Comparison of ENCODE assay signal across 33 cellular contexts in genomic region chr22:22418163-22418549, GRCh38.
A peak's percentile ranks its signal among the peaks of the same experiment; 100 is the strongest.
DNase-seq lines count a peak whose midpoint lies in the region; ATAC-seq, FAIRE-seq and TF ChIP-seq lines count a peak whose summit lies in the region.
"Had no signal": no experiment of that assay in that cellular context is flagged by ENCODE, and none has a peak within 500 bp of the region (broad histone marks: within the 10 kb centered on the region; RNA-seq: fewer than 3 reads in every experiment).

No MANE protein-coding gene starts in this region.

- BruUV-seq in K562 (replicated peaks; lab: Mats Ljungman, UMichigan): no TSS peak

- no peaks in the 10 kb centered on the region for H3K4me1 Mint-ChIP-seq in activated naive CD4-positive, alpha-beta T cell treated with anti-CD3 and anti-CD28 coated beads, Interleukin-2, amount 10 ng/mL, durations not matched to agents 7 days and 5 days
- H3K4me1 Mint-ChIP-seq: CD14-positive monocyte; CD4-positive, alpha-beta memory T cell; CD8-positive, alpha-beta memory T cell had no signal

- no peak for TF ChIP-seq RAD21 in K562 (CRISPR knock-in tag; conservative IDR thresholded peaks at IDR 0.05 in 1 of 2, IDR thresholded peaks at IDR 0.05 in 1 of 2)

- no peak overlapping the region for H3K4me2 ChIP-seq in K562 (ENCODE audit: insufficient read depth, low read length)
- H3K4me2 ChIP-seq: A549; BLaER1; BLaER1 treated with 17β-estradiol and CSF1 and Interleukin-3, amounts not matched to agents 10 nM and 100 nM had no signal

- FAIRE-seq in K562 (lab: Jason Lieb, UNC): no peak
- FAIRE-seq: A204.1, A549, D721Med had no signal

- intact Hi-C loops in K562 (cut with micrococcal nuclease): no loop called here
- intact Hi-C loops in esophagus muscularis mucosa (cut with DNase I): no loop called here

- H3K9me3 ChIP-seq in K562 (replicated peaks; ENCODE audit: control insufficient read depth, insufficient read depth, low read depth, low read length) (no peaks in the 10 kb centered on the region), esophagus muscularis mucosa (peaks cover 0 to 11% (median 3%) of the 10 kb centered on the region in 4 donors)
- H3K9me3 ChIP-seq: A549, BE2C, Caco-2 had no signal

- TF ChIP-seq POLR2A in K562 (conservative IDR thresholded peaks at IDR 0.05): no peak
- TF ChIP-seq POLR2A in esophagus muscularis mucosa (IDR thresholded peaks at IDR 0.05; ENCODE audit: low read depth): no peak

- H3K4me3 ChIP-seq in K562: no peak overlapping the region
- no peak overlapping the region for H3K4me3 ChIP-seq in esophagus muscularis mucosa
- H3K4me3 ChIP-seq: A549; BLaER1; BLaER1 treated with 17β-estradiol and CSF1 and Interleukin-3, amounts not matched to agents 10 nM and 100 nM had no signal

- H3K4me1 ChIP-seq in K562 (replicated peaks in 1 of 2; ENCODE audit: control insufficient read depth in 2 of 2, insufficient read depth in 2 of 2, low read length in 2 of 2) (no peaks in the 10 kb centered on the region), esophagus muscularis mucosa (no peaks in the 10 kb centered on the region)
- H3K4me1 ChIP-seq: A549, BE2C, Caco-2 had no signal

- no peak overlapping the region for H3K9ac ChIP-seq in K562 (ENCODE audit: insufficient read depth in 1 of 2, low read depth in 2 of 2, low read length in 2 of 2)
- H3K9ac ChIP-seq: BLaER1; BLaER1 treated with 17β-estradiol and CSF1 and Interleukin-3, amounts not matched to agents 10 nM and 100 nM had no signal

- 0% methylated on average over 2 of the region's 2 CpGs for WGBS in K562 (ENCODE audit: insufficient coverage, low coverage, missing lambda C conversion rate)
- whole genome bisulfite sequencing in esophagus muscularis mucosa: 91% methylated on average over 2 of the region's 2 CpGs

- H3K36me3 ChIP-seq in K562 (ENCODE audit: control insufficient read depth, insufficient read depth, low read length): no peaks in the 10 kb centered on the region
- no peaks in the 10 kb centered on the region for H3K36me3 ChIP-seq in esophagus muscularis mucosa
- H3K36me3 ChIP-seq: BE2C; BLaER1; BLaER1 treated with 17β-estradiol and CSF1 and Interleukin-3, amounts not matched to agents 10 nM and 100 nM had no signal

- H3K27me3 Mint-ChIP-seq in activated naive CD4-positive, alpha-beta T cell treated with anti-CD3 and anti-CD28 coated beads, Interleukin-2, amount 10 ng/mL, durations not matched to agents 7 days and 5 days: peaks cover 45% of the 10 kb centered on the region

- TF ChIP-seq EP300 in K562 (IDR thresholded peaks at IDR 0.05; ENCODE audit: low read length) (no peak), esophagus muscularis mucosa (IDR thresholded peaks at IDR 0.05) (no peak)

- POLR2A ChIA-PET in K562 (lab: Yijun Ruan, JAX): interaction anchor here (0.6 to 1.5 kb wide), 4 partner anchors 13 to 398 kb away, joined by 3 to 5 read pairs (median 4); no protein-coding TSS in a partner anchor

- H3K27me3 ChIP-seq in K562 (ENCODE audit: control insufficient read depth in 2 of 2, insufficient read depth in 2 of 2, low read length in 2 of 2): peaks cover 27 to 30% of the 10 kb centered on the region in 2 experiments
- peaks cover 0 to 70% (median 3%) of the 10 kb centered on the region in 4 donors for H3K27me3 ChIP-seq in esophagus muscularis mucosa
- H3K27me3 ChIP-seq: BLaER1; BLaER1 treated with 17β-estradiol and CSF1 and Interleukin-3, amounts not matched to agents 10 nM and 100 nM had no signal

- DNase-seq in K562 (ENCODE audit: extremely low read depth in 1 of 4, low spot score in 3 of 4): no peak
- DNase-seq in esophagus muscularis mucosa (ENCODE audit: extremely low spot score): peak; percentile 29
- no peak for DNase-seq in activated naive CD4-positive, alpha-beta T cell treated with anti-CD3 and anti-CD28 coated beads, Interleukin-2, amount 10 ng/mL, durations not matched to agents 7 days and 5 days
- no peak for DNase-seq in NCI-H2227 (lab: John Stamatoyannopoulos, UW; ENCODE audit: unreplicated experiment)
- DNase-seq: 8988T; ACHN; AML-193; BE2C; C1 segment of cervical spinal cord; Caco-2; Calu3; CD4-positive, alpha-beta memory T cell; CD4-positive, alpha-beta T cell; CD4-positive, CD25-positive, alpha-beta regulatory T cell; CD8-positive, alpha-beta memory T cell; CD8-positive, alpha-beta T cell; COR-L47; DMS 273 treated with DMSO at 0.1 percent for 48 hours; DMS153; DMS53; DMS79; DMS79 treated with DMSO at 0.1 percent for 48 hours; DND-41; EL had no signal

- H2AFZ ChIP-seq in K562 (ENCODE audit: low read depth, low read length): no peak overlapping the region

- H3K9me1 ChIP-seq in K562 (ENCODE audit: control insufficient read depth, insufficient read depth, low read length): peaks cover 3% of the 10 kb centered on the region

- ATAC-seq in K562: no peak
- ATAC-seq: A549; CD8-positive, alpha-beta T cell had no signal

- H3K27ac ChIP-seq in K562 (ENCODE audit: extremely low read depth, low read depth, low read length): no peak overlapping the region
- no peak overlapping the region for H3K27ac ChIP-seq in esophagus muscularis mucosa (replicated peaks in 1 of 4)
- H3K27ac ChIP-seq: 22Rv1; A549; BLaER1; BLaER1 treated with 17β-estradiol and CSF1 and Interleukin-3, amounts not matched to agents 10 nM and 100 nM; C4-2B had no signal

- CTCF ChIA-PET in K562 (lab: Yijun Ruan, JAX; ENCODE audit: low intra/inter-chr PET ratio): interaction anchor here (0.6 kb wide), 1 partner anchor 62 kb away, joined by 3 read pairs; no protein-coding TSS in a partner anchor
- CTCF ChIA-PET in activated naive CD4-positive, alpha-beta T cell treated with anti-CD3 and anti-CD28 coated beads, Interleukin-2, amount 10 ng/mL, durations not matched to agents 7 days and 5 days (lab: Charles Lee): interaction anchor here (1.7 kb wide), 1 partner anchor 12 kb away, joined by 6 read pairs; no protein-coding TSS in a partner anchor

- H3K36me3 Mint-ChIP-seq in activated naive CD4-positive, alpha-beta T cell treated with anti-CD3 and anti-CD28 coated beads, Interleukin-2, amount 10 ng/mL, durations not matched to agents 7 days and 5 days: no peaks in the 10 kb centered on the region
- H3K36me3 Mint-ChIP-seq: CD14-positive monocyte; CD4-positive, alpha-beta memory T cell; CD4-positive, CD25-positive, alpha-beta regulatory T cell; CD8-positive, alpha-beta memory T cell; CD8-positive, alpha-beta T cell had no signal

- peaks cover 5% of the 10 kb centered on the region; the same call in 1 of the 2 replicates for H4K20me1 ChIP-seq in K562 (replicated peaks; ENCODE audit: control insufficient read depth, insufficient read depth, low read length)
- H4K20me1 ChIP-seq: BLaER1; BLaER1 treated with 17β-estradiol and CSF1 and Interleukin-3, amounts not matched to agents 10 nM and 100 nM had no signal

- no peak overlapping the region for H3K4me3 Mint-ChIP-seq in activated naive CD4-positive, alpha-beta T cell treated with anti-CD3 and anti-CD28 coated beads, Interleukin-2, amount 10 ng/mL, durations not matched to agents 7 days and 5 days
- H3K4me3 Mint-ChIP-seq: B cell; CD4-positive, alpha-beta memory T cell; CD4-positive, alpha-beta T cell; CD4-positive, CD25-positive, alpha-beta regulatory T cell; CD8-positive, alpha-beta memory T cell; CD8-positive, alpha-beta T cell had no signal

- H3K27ac Mint-ChIP-seq in activated naive CD4-positive, alpha-beta T cell treated with anti-CD3 and anti-CD28 coated beads, Interleukin-2, amount 10 ng/mL, durations not matched to agents 7 days and 5 days: no peak overlapping the region
- H3K27ac Mint-ChIP-seq: B cell; CD14-positive monocyte; CD4-positive, alpha-beta memory T cell; CD4-positive, alpha-beta T cell; CD4-positive, CD25-positive, alpha-beta regulatory T cell; CD8-positive, alpha-beta memory T cell; CD8-positive, alpha-beta T cell had no signal

- H3K9me3 Mint-ChIP-seq in activated naive CD4-positive, alpha-beta T cell treated with anti-CD3 and anti-CD28 coated beads, Interleukin-2, amount 10 ng/mL, durations not matched to agents 7 days and 5 days: no peaks in the 10 kb centered on the region
- H3K9me3 Mint-ChIP-seq: CD4-positive, alpha-beta memory T cell; CD4-positive, alpha-beta T cell; CD8-positive, alpha-beta memory T cell; CD8-positive, alpha-beta T cell had no signal

- in situ Hi-C loops in K562 (cut with MboI): no loop called here

- no peaks in the 10 kb centered on the region for H3K79me2 ChIP-seq in K562 (ENCODE audit: control insufficient read depth, insufficient read depth, low read length)

- TF ChIP-seq CTCF in K562 (IDR thresholded peaks at IDR 0.05 in 2 of 3, conservative IDR thresholded peaks at IDR 0.05 in 1 of 3; ENCODE audit: insufficient read depth in 2 of 3, low read depth in 1 of 3, low read length in 3 of 3): no peak
- TF ChIP-seq CTCF in esophagus muscularis mucosa (IDR thresholded peaks at IDR 0.05): no peak

TF ChIP-seq in K562, 482 proteins besides CTCF, POLR2A, EP300 and RAD21 (continues in another document):
- TF ChIP-seq KLF1 (tag; IDR thresholded peaks at IDR 0.05) (no peak), ZNF699 (CRISPR knock-in tag; IDR thresholded peaks at IDR 0.05; ENCODE audit: insufficient replicate concordance) (no peak), BRF1 (IDR thresholded peaks at IDR 0.05; ENCODE audit: borderline replicate concordance, extremely low read depth, insufficient read length) (no peak), ZNF134 (CRISPR knock-in tag; conservative IDR thresholded peaks at IDR 0.05) (0 out of 2 replicates have a peak, but pooled peaks have one; percentile 8), ATF6 (CRISPR knock-in tag; IDR thresholded peaks at IDR 0.05) (no peak)
